Comparison of ENCODE assay signal across 20 cellular contexts in the genomic region with DNA sequence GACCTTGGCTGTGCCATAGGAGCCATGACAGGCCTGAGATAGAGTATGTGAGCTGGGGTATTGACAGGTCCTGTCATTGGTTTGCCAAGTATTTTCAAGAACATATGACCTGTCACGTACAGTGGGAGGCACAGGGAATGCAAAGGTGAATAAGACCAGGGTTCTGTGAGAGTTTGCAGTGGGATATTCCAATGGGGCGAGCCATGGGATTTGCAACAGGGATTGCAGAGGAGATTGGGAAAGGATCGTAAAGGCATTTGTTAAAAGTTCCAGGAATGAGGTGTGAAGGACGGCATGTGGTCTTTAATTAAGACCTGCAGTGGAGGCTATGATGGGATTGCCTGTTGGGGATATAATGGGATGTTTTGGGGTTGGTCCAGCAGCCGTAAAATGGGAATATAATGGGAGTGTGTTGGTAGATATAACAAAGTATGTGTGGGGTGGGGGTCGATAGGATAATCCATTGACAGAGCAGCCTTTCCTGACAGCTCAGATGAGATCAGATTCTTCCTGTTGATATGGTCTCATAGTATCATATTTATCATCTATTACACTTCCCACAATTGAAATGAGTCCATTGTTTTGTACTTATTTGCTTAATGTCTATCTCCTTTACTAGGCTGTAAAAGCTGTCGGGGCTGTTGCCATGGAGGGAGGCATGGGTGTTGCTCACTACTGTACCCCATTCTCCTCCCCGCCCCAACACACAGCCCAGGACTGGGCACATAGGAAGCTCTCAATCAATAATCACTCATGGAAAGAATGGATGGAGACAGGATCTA. TPM values are rescaled to one million over a fixed set of nuclear protein-coding genes. Genes with fewer than 3 reads are reported as not detected.
DNase-seq lines count a peak whose midpoint lies in the region; ATAC-seq and TF ChIP-seq lines count a peak whose summit lies in the region.
"Had no signal": no experiment of that assay in that cellular context is flagged by ENCODE, and none has a peak within 500 bp of the region (broad histone marks: within the 10 kb centered on the region; RNA-seq: fewer than 3 reads in every experiment).

No MANE protein-coding gene starts in this region.

- no peaks in the 10 kb centered on the region for H3K27me3 ChIP-seq in CD8-positive, alpha-beta T cell (ENCODE audit: insufficient read depth, low read length)
- H3K27me3 ChIP-seq in left lung (no peaks in the 10 kb centered on the region), foreskin keratinocyte (peaks cover 5% of the 10 kb centered on the region)
- H3K27me3 ChIP-seq: pancreas, right lobe of liver, transverse colon had no signal

- no peak for DNase-seq in CD8-positive, alpha-beta T cell
- DNase-seq in activated B cell treated with CpG ODN at 0.5 μM for 24 hours = no peak
- no peak for DNase-seq in left lung
- no peak for DNase-seq in EL
- no peak for DNase-seq in stimulated activated CD4-positive, alpha-beta T cell treated with anti-CD3 and anti-CD28 coated beads, Interleukin-4, amount 100 ng/mL, for 1 hour
- DNase-seq in foreskin keratinocyte = no peak
- DNase-seq: activated effector memory CD4-positive, alpha-beta T cell treated with Interleukin-2 at 50 U/mL for 16 hours; DMS79; effector CD4-positive, alpha-beta T cell; esophagus squamous epithelium; right lobe of liver; SIG-M5 had no signal

- no peak overlapping the region for H3K4me3 Mint-ChIP-seq in CD8-positive, alpha-beta T cell
- H3K4me3 Mint-ChIP-seq in activated B cell treated with CpG ODN at 0.5 μM for 24 hours = no peak overlapping the region
- H3K4me3 Mint-ChIP-seq: CD8-positive, alpha-beta memory T cell; stimulated activated naive CD8-positive, alpha-beta T cell treated with anti-CD3 and anti-CD28 coated beads, Interleukin-15, Interleukin-2, amounts not matched to agents 100 ng/mL and 50 ng/mL, for 24 hours; T-helper 1 cell treated with Interleukin-12 subunit alpha and Interleukin-12 subunit beta and Interleukin-4 antibody, amounts not matched to agents 30 μg/mL and 1 μg/mL, for 36 hours; WTC11 had no signal

- no peak overlapping the region for H3K27ac Mint-ChIP-seq in CD8-positive, alpha-beta T cell
- H3K27ac Mint-ChIP-seq in activated B cell treated with CpG ODN at 0.5 μM for 24 hours = no peak overlapping the region
- H3K27ac Mint-ChIP-seq: stimulated activated naive CD8-positive, alpha-beta T cell treated with anti-CD3 and anti-CD28 coated beads, Interleukin-15, Interleukin-2, amounts not matched to agents 100 ng/mL and 50 ng/mL, for 24 hours; T-helper 1 cell treated with Interleukin-12 subunit alpha and Interleukin-12 subunit beta and Interleukin-4 antibody, amounts not matched to agents 30 μg/mL and 1 μg/mL, for 36 hours; WTC11 had no signal

- H3K4me3 ChIP-seq in CD8-positive, alpha-beta T cell (ENCODE audit: low read depth, low read length) = no peak overlapping the region
- no peak overlapping the region for H3K4me3 ChIP-seq in left lung
- H3K4me3 ChIP-seq: esophagus squamous epithelium, pancreas, right lobe of liver, transverse colon had no signal

- H3K4me1 ChIP-seq in CD8-positive, alpha-beta T cell (ENCODE audit: insufficient read depth, low read length) = no peaks in the 10 kb centered on the region
- H3K4me1 ChIP-seq in left lung = peaks cover 0 to 9% of the 10 kb centered on the region in 2 donors
- no peaks in the 10 kb centered on the region for H3K4me1 ChIP-seq in foreskin keratinocyte
- H3K4me1 ChIP-seq: pancreas, right lobe of liver had no signal

- POLR2A ChIA-PET in CD8-positive, alpha-beta T cell (lab: Charles Lee) = interaction anchor here (0.6 to 0.9 kb wide), 2 partner anchors 104 to 147 kb away, joined by 3 read pairs; no protein-coding TSS in a partner anchor
- POLR2A ChIA-PET in activated B cell treated with CpG ODN at 0.5 μM for 24 hours (lab: Charles Lee) = no interaction called here

- H3K27me3 Mint-ChIP-seq in CD8-positive, alpha-beta T cell (ENCODE audit: low read depth) = peaks cover 3% of the 10 kb centered on the region
- peaks cover 8% of the 10 kb centered on the region for H3K27me3 Mint-ChIP-seq in activated B cell treated with CpG ODN at 0.5 μM for 24 hours
- H3K27me3 Mint-ChIP-seq: stimulated activated naive CD8-positive, alpha-beta T cell treated with anti-CD3 and anti-CD28 coated beads, Interleukin-15, Interleukin-2, amounts not matched to agents 100 ng/mL and 50 ng/mL, for 24 hours had no signal

- H3K36me3 ChIP-seq in CD8-positive, alpha-beta T cell (ENCODE audit: insufficient read depth, low read length) = no peaks in the 10 kb centered on the region
- H3K36me3 ChIP-seq in left lung = no peaks in the 10 kb centered on the region
- H3K36me3 ChIP-seq: esophagus squamous epithelium, pancreas, right lobe of liver, transverse colon had no signal

- ATAC-seq in CD8-positive, alpha-beta T cell = peak; percentile 23
- ATAC-seq in GM21786 (IDR thresholded peaks at IDR 0.05; ENCODE audit: unreplicated experiment) (peak; percentile 15), activated B cell treated with CpG ODN at 0.5 μM for 24 hours (ENCODE audit: low read depth) (peak; percentile 16), left lung (peak; percentile 7), HG03460 (IDR thresholded peaks at IDR 0.05; ENCODE audit: unreplicated experiment) (no peak), foreskin keratinocyte (no peak)

- H3K9me3 Mint-ChIP-seq in CD8-positive, alpha-beta T cell = no peaks in the 10 kb centered on the region
- H3K9me3 Mint-ChIP-seq in activated B cell treated with CpG ODN at 0.5 μM for 24 hours = no peaks in the 10 kb centered on the region
- H3K9me3 Mint-ChIP-seq: stimulated activated naive CD8-positive, alpha-beta T cell treated with anti-CD3 and anti-CD28 coated beads, Interleukin-15, Interleukin-2, amounts not matched to agents 100 ng/mL and 50 ng/mL, for 24 hours; T-helper 1 cell treated with Interleukin-12 subunit alpha and Interleukin-12 subunit beta and Interleukin-4 antibody, amounts not matched to agents 30 μg/mL and 1 μg/mL, for 36 hours; WTC11 had no signal

- intact Hi-C loops in CD8-positive, alpha-beta T cell (cut with DNase I, micrococcal nuclease) = loop anchor here (1.0 kb wide), 2 partner anchors 217 to 246 kb away; no protein-coding TSS in a partner anchor
- intact Hi-C loops in activated B cell treated with CpG ODN at 0.5 μM for 24 hours (cut with micrococcal nuclease) = loop anchor here (1.0 to 10.0 kb wide), 4 partner anchors 131 to 246 kb away; no protein-coding TSS in a partner anchor
- intact Hi-C loops in left lung (cut with DNase I) = loop anchor here in 1 of 2 donors (5.0 kb wide), 2 partner anchors 219 to 234 kb away; no protein-coding TSS in a partner anchor

- H3K9me3 ChIP-seq in CD8-positive, alpha-beta T cell (ENCODE audit: low read length) = no peaks in the 10 kb centered on the region
- no peaks in the 10 kb centered on the region for H3K9me3 ChIP-seq in left lung
- H3K9me3 ChIP-seq: esophagus squamous epithelium, pancreas, right lobe of liver, transverse colon had no signal

- TF ChIP-seq CTCF in CD8-positive, alpha-beta T cell (IDR thresholded peaks at IDR 0.05) = no peak
- no peak for TF ChIP-seq CTCF in activated B cell treated with CpG ODN at 0.5 μM for 24 hours (IDR thresholded peaks at IDR 0.05)
- no peak for TF ChIP-seq CTCF in left lung (IDR thresholded peaks at IDR 0.05)
- no peak for TF ChIP-seq CTCF in foreskin keratinocyte (conservative IDR thresholded peaks at IDR 0.05)

- CTCF ChIA-PET in CD8-positive, alpha-beta T cell (lab: Charles Lee) = interaction anchor here (0.6 to 15.2 kb wide), 36 partner anchors 8 to 1807 kb away, joined by 3 to 366 read pairs (median 4); no protein-coding TSS in a partner anchor
- CTCF ChIA-PET in activated B cell treated with CpG ODN at 0.5 μM for 24 hours (lab: Charles Lee) = interaction anchor here (0.9 to 12.3 kb wide), 14 partner anchors 8 to 244 kb away, joined by 3 to 312 read pairs (median 3); no protein-coding TSS in a partner anchor

- H3K27ac ChIP-seq in CD8-positive, alpha-beta T cell (ENCODE audit: low read depth, low read length) = no peak overlapping the region
- H3K27ac ChIP-seq in left lung (no peak overlapping the region), foreskin keratinocyte (no peak overlapping the region)
- H3K27ac ChIP-seq: esophagus squamous epithelium, pancreas, right lobe of liver had no signal

- H3K36me3 Mint-ChIP-seq in CD8-positive, alpha-beta T cell = no peaks in the 10 kb centered on the region
- no peaks in the 10 kb centered on the region for H3K36me3 Mint-ChIP-seq in activated B cell treated with CpG ODN at 0.5 μM for 24 hours (ENCODE audit: low read depth)
- H3K36me3 Mint-ChIP-seq: CD8-positive, alpha-beta memory T cell; WTC11 had no signal

- peaks cover 8% of the 10 kb centered on the region for H3K4me1 Mint-ChIP-seq in CD8-positive, alpha-beta T cell (ENCODE audit: low read depth)
- H3K4me1 Mint-ChIP-seq in activated B cell treated with CpG ODN at 0.5 μM for 24 hours = peaks cover 5% of the 10 kb centered on the region

RNA-seq across cellular contexts. Expression of gene PKDCC, which starts 38.1 kb away (rescaled TPM):
- total RNA-seq in CD8-positive, alpha-beta T cell = not detected
- total RNA-seq in activated B cell treated with CpG ODN at 0.5 μM for 24 hours = 0.24 TPM in 1 of 2 replicates, not detected in the other
- total RNA-seq in left lung = 10 to 100 TPM; 63.1 to 68.2 TPM
- not detected in 2 replicates for total RNA-seq in foreskin keratinocyte
- polyA plus RNA-seq in foreskin keratinocyte = 0.07 TPM in 1 of 2 replicates, not detected in the other

Comparison
In these comparisons a context has a peak if more than half of its experiments do, and no peak if none do; other contexts are left out.
1. ATAC-seq: peak in CD8-positive, alpha-beta T cell (single experiment), GM21786 (single experiment), activated B cell treated with CpG ODN at 0.5 μM for 24 hours (single experiment) and left lung (single experiment); none in HG03460 (single experiment) and foreskin keratinocyte (single experiment).
2. RNA of gene PKDCC, which starts 38.1 kb away (total RNA-seq): 63.1 to 68.2 TPM in left lung; not detected in CD8-positive, alpha-beta T cell, 0.24 TPM in activated B cell treated with CpG ODN at 0.5 μM for 24 hours and not detected in foreskin keratinocyte; every median in the first group is over 10 times any median in the second.